14 cellular contexts compared by ENCODE assay signal in the genomic region with DNA sequence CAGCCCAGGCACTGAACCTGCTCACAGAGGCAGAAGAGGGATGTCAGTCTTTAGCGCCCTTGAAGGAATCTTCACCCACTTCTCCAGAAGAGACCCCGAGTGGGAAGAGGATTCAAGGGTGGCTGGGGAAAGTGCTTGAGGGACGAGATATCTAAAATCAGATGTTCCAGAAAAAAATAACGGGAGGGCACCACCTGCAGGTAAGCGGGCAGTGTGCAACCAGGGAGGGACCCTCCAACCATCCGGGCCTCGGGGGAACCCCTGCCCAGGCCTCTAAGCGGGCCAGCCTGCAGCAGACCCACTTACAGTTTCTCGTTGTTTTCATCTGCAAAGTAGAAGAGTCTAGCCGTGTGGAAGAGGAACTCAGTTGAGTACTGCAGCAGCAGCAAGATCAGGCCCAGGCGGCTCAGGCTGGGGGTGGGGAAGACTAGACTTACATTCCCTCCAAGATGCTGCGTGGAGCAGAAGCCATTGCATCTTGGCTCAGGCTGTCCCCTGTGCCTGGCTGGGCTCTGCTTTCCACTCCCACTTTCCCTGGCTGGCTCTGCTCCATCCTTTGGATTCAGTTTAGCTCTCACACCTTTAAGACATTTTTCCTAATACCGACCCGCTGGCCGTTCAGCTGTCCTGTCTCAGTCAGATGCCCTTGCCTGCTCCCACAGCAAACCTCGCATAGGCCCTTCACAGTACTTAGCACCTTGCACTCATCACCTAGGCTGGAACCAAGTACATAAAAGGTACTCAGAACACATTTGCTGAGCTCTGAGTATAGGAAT.
DNase-seq lines count a peak whose midpoint lies in the region; ATAC-seq, FAIRE-seq and TF ChIP-seq lines count a peak whose summit lies in the region.
"Had no signal": no experiment of that assay in that cellular context is flagged by ENCODE, and none has a peak within 500 bp of the region (broad histone marks: within the 10 kb centered on the region; RNA-seq: fewer than 3 reads in every experiment).

No MANE protein-coding gene starts in this region.

- ATAC-seq in thoracic aorta (ENCODE audit: insufficient number of reproducible peaks, low FRiP score, low read depth) (no peak), pancreas (no peak)

- 88% methylated on average over 10 of the region's 16 CpGs for WGBS in mammary epithelial cell (ENCODE audit: low coverage, missing lambda C conversion rate)
- WGBS in pancreas, 2 donors: 87 to 91% methylated on average over 16 of the region's 16 CpGs

- H3K27me3 ChIP-seq in left ventricle myocardium inferior (ENCODE audit: low read depth) (no peaks in the 10 kb centered on the region), thoracic aorta (replicated peaks; ENCODE audit: insufficient read depth) (no peaks in the 10 kb centered on the region), mammary epithelial cell (ENCODE audit: insufficient read depth, low read length) (no peaks in the 10 kb centered on the region), pancreas (no peaks in the 10 kb centered on the region)

- H2AFZ ChIP-seq in mammary epithelial cell (ENCODE audit: low read depth, low read length): no peak overlapping the region
- H2AFZ ChIP-seq: PC-9 had no signal

- H4K20me1 ChIP-seq in mammary epithelial cell (ENCODE audit: insufficient read depth, low read length): no peaks in the 10 kb centered on the region

- H3K36me3 Mint-ChIP-seq in dendritic cell treated with granulocyte-macrophage colony-stimulating factor and Interleukin-4, amounts not matched to agents 40 ng/mL and 50 ng/mL, for 4 days (ENCODE audit: low read depth): peaks cover 98% of the 10 kb centered on the region
- H3K36me3 Mint-ChIP-seq: activated naive CD8-positive, alpha-beta T cell treated with anti-CD3 and anti-CD28 coated beads, Interleukin-2, amount 10 ng/mL, durations not matched to agents 7 days and 5 days had no signal

- H3K27ac Mint-ChIP-seq in dendritic cell treated with granulocyte-macrophage colony-stimulating factor and Interleukin-4, amounts not matched to agents 40 ng/mL and 50 ng/mL, for 4 days: peak overlapping the region; percentile 84
- H3K27ac Mint-ChIP-seq: activated naive CD8-positive, alpha-beta T cell treated with anti-CD3 and anti-CD28 coated beads, Interleukin-2, amount 10 ng/mL, durations not matched to agents 7 days and 5 days had no signal

- no peaks in the 10 kb centered on the region for H3K79me2 ChIP-seq in mammary epithelial cell (ENCODE audit: insufficient read depth, low read length)

- in situ Hi-C loops in mammary epithelial cell (cut with MboI; ENCODE audit: low sequenced_read_pairs in 2 of 2): no loop called here

- peaks cover 56% of the 10 kb centered on the region for H3K4me1 Mint-ChIP-seq in dendritic cell treated with granulocyte-macrophage colony-stimulating factor and Interleukin-4, amounts not matched to agents 40 ng/mL and 50 ng/mL, for 4 days (ENCODE audit: low read depth)
- H3K4me1 Mint-ChIP-seq: activated naive CD8-positive, alpha-beta T cell treated with anti-CD3 and anti-CD28 coated beads, Interleukin-2, amount 10 ng/mL, durations not matched to agents 7 days and 5 days had no signal

- intact Hi-C loops in left ventricle myocardium inferior (cut with micrococcal nuclease): no loop called here
- intact Hi-C loops in cardiac septum (cut with DNase I): loop anchor here (2.0 kb wide), 2 partner anchors 13 to 71 kb away; a partner anchor contains a TSS
- intact Hi-C loops in dendritic cell treated with granulocyte-macrophage colony-stimulating factor and Interleukin-4, amounts not matched to agents 40 ng/mL and 50 ng/mL, for 4 days (cut with micrococcal nuclease): no loop called here
- intact Hi-C loops in mammary epithelial cell (cut with micrococcal nuclease): loop anchor here (2.0 kb wide), 1 partner anchor 45 kb away; no protein-coding TSS in a partner anchor
- intact Hi-C loops in pancreas (cut with DNase I): no loop called here

- CTCF ChIA-PET in mammary epithelial cell (lab: Charles Lee; ENCODE audit: low non-redundant PET): no interaction called here

- no peaks in the 10 kb centered on the region for H3K27me3 Mint-ChIP-seq in dendritic cell treated with granulocyte-macrophage colony-stimulating factor and Interleukin-4, amounts not matched to agents 40 ng/mL and 50 ng/mL, for 4 days
- H3K27me3 Mint-ChIP-seq: activated naive CD8-positive, alpha-beta T cell treated with anti-CD3 and anti-CD28 coated beads, Interleukin-2, amount 10 ng/mL, durations not matched to agents 7 days and 5 days; naive B cell had no signal

- H3K4me3 Mint-ChIP-seq in dendritic cell treated with granulocyte-macrophage colony-stimulating factor and Interleukin-4, amounts not matched to agents 40 ng/mL and 50 ng/mL, for 4 days: no peak overlapping the region
- H3K4me3 Mint-ChIP-seq: activated naive CD8-positive, alpha-beta T cell treated with anti-CD3 and anti-CD28 coated beads, Interleukin-2, amount 10 ng/mL, durations not matched to agents 7 days and 5 days; naive B cell had no signal

- BruUV-seq in mammary epithelial cell (replicated peaks; lab: Mats Ljungman, UMichigan): no TSS peak

- no peak overlapping the region for H3K4me3 ChIP-seq in left ventricle myocardium inferior
- H3K4me3 ChIP-seq in thoracic aorta: no peak overlapping the region
- no peak overlapping the region for H3K4me3 ChIP-seq in mammary epithelial cell (replicated peaks in 1 of 3; ENCODE audit: insufficient read depth in 1 of 3, low read depth in 2 of 3, low read length in 3 of 3)
- no peak overlapping the region for H3K4me3 ChIP-seq in pancreas
- H3K4me3 ChIP-seq: PC-9 had no signal

- no peak for FAIRE-seq in pancreas (lab: Jason Lieb, UNC)
- FAIRE-seq: kidney had no signal

- H3K9me3 Mint-ChIP-seq in dendritic cell treated with granulocyte-macrophage colony-stimulating factor and Interleukin-4, amounts not matched to agents 40 ng/mL and 50 ng/mL, for 4 days: no peaks in the 10 kb centered on the region
- H3K9me3 Mint-ChIP-seq: activated naive CD8-positive, alpha-beta T cell treated with anti-CD3 and anti-CD28 coated beads, Interleukin-2, amount 10 ng/mL, durations not matched to agents 7 days and 5 days; naive B cell had no signal

- TF ChIP-seq CTCF in left ventricle myocardium inferior (IDR thresholded peaks at IDR 0.05; ENCODE audit: borderline replicate concordance) (no peak), thoracic aorta (IDR thresholded peaks at IDR 0.05) (no peak), mammary epithelial cell (conservative IDR thresholded peaks at IDR 0.05 in 1 of 2, IDR thresholded peaks at IDR 0.05 in 1 of 2; ENCODE audit: extremely low read depth in 1 of 2, insufficient read depth in 1 of 2, low read depth in 1 of 2, low read length in 2 of 2) (no peak), pancreas (IDR thresholded peaks at IDR 0.05) (no peak)

- no peak overlapping the region for H3K4me2 ChIP-seq in mammary epithelial cell (ENCODE audit: insufficient read depth, low read depth, low read length)

- H3K9ac ChIP-seq in mammary epithelial cell (ENCODE audit: insufficient read depth, low read length): no peak overlapping the region

- DNase-seq in left ventricle myocardium inferior (no peak), cardiac septum (ENCODE audit: low spot score) (no peak), MV-4-11 (lab: John Stamatoyannopoulos, UW) (peak; percentile 11), thoracic aorta (ENCODE audit: low spot score) (no peak), mammary epithelial cell (no peak), pancreas (no peak)
- no peak for DNase-seq in activated CD4-positive, alpha-beta T cell treated with anti-CD3 and anti-CD28 coated beads, Interleukin-2, amount 50 U/mL, for 1 hour
- DNase-seq: activated naive CD8-positive, alpha-beta T cell treated with anti-CD3 and anti-CD28 coated beads, Interleukin-2, amount 10 ng/mL, durations not matched to agents 7 days and 5 days; dermis blood vessel endothelial cell; foreskin melanocyte; kidney; naive B cell; PC-9 had no signal

- H3K36me3 ChIP-seq in left ventricle myocardium inferior: peaks cover 58% of the 10 kb centered on the region
- H3K36me3 ChIP-seq in thoracic aorta: peaks cover 35% of the 10 kb centered on the region
- peaks cover 11% of the 10 kb centered on the region for H3K36me3 ChIP-seq in mammary epithelial cell (ENCODE audit: insufficient read depth, low read length)
- H3K36me3 ChIP-seq in pancreas: peaks cover 0 to 6% (median 5%) of the 10 kb centered on the region in 3 donors

- H3K4me1 ChIP-seq in left ventricle myocardium inferior: peaks cover 86% of the 10 kb centered on the region
- H3K4me1 ChIP-seq in thoracic aorta (ENCODE audit: control insufficient read depth in 1 of 2, low read depth in 2 of 2): peaks cover 31 to 70% of the 10 kb centered on the region in 2 donors
- peaks cover 44% of the 10 kb centered on the region for H3K4me1 ChIP-seq in mammary epithelial cell (ENCODE audit: insufficient read depth, low read length)
- H3K4me1 ChIP-seq in pancreas: peaks cover 0 to 12% (median 0%) of the 10 kb centered on the region in 3 donors

- dilution Hi-C loops in mammary epithelial cell (cut with HindIII; ENCODE audit: low sequenced_read_pairs): no loop called here

- H3K27ac ChIP-seq in left ventricle myocardium inferior (replicated peaks) (peak overlapping the region; percentile 87), thoracic aorta (peak overlapping the region; percentile 83 to 87), mammary epithelial cell (ENCODE audit: insufficient read depth, low read depth, low read length) (no peak overlapping the region), pancreas (no peak overlapping the region)
- H3K27ac ChIP-seq: PC-9 had no signal

- H3K9me3 ChIP-seq in left ventricle myocardium inferior (replicated peaks) (no peaks in the 10 kb centered on the region), thoracic aorta (no peaks in the 10 kb centered on the region), mammary epithelial cell (replicated peaks; ENCODE audit: insufficient read depth, low read length) (no peaks in the 10 kb centered on the region), pancreas (no peaks in the 10 kb centered on the region)

Comparison
In these comparisons a context has a peak if more than half of its experiments do, and no peak if none do; other contexts are left out.
1. intact Hi-C loops: an anchor here in cardiac septum (2.0 kb wide) and mammary epithelial cell (2.0 kb wide); none called in left ventricle myocardium inferior, dendritic cell treated with granulocyte-macrophage colony-stimulating factor and Interleukin-4, amounts not matched to agents 40 ng/mL and 50 ng/mL, for 4 days and pancreas.
2. H3K27ac ChIP-seq: peak in left ventricle myocardium inferior (single experiment) and thoracic aorta (2 of 2); none in mammary epithelial cell (single experiment) and pancreas (0 of 4).